In genomic region chr19:35133826-35134225, GRCh38 we compare ENCODE assay signal across 21 cellular contexts. TPM values are rescaled to one million over a fixed set of nuclear protein-coding genes. Genes with fewer than 3 reads are reported as not detected.
DNase-seq lines count a peak whose midpoint lies in the region; ATAC-seq and TF ChIP-seq lines count a peak whose summit lies in the region.
"Had no signal": no experiment of that assay in that cellular context is flagged by ENCODE, and none has a peak within 500 bp of the region (broad histone marks: within the 10 kb centered on the region; RNA-seq: fewer than 3 reads in every experiment).

No MANE protein-coding gene starts in this region.

- ATAC-seq in HG02798 (IDR thresholded peaks at IDR 0.05; ENCODE audit: poor library complexity, unreplicated experiment) (no peak), HG03039 (IDR thresholded peaks at IDR 0.05; ENCODE audit: unreplicated experiment) (no peak)
- ATAC-seq: activated T-cell treated with anti-CD3 and anti-CD28 coated beads, Interleukin-2, amount 50 U/mL, for 4 hours; right cardiac atrium; SK-N-SH treated with all-trans-retinoic acid at 6 μM for 48 hours; stimulated activated naive CD8-positive, alpha-beta T cell treated with anti-CD3 and anti-CD28 coated beads, Interleukin-15, Interleukin-2, amounts not matched to agents 100 U/mL and 50 U/mL, for 24 hours had no signal

- H3K36me3 ChIP-seq in HEK293 (ENCODE audit: control insufficient read depth in 2 of 2, insufficient read depth in 1 of 2, low read length in 2 of 2), result no peaks in the 10 kb centered on the region

- TF ChIP-seq POLR2A in lower leg skin (IDR thresholded peaks at IDR 0.05), result no peak

- H3K9me3 ChIP-seq in HEK293 (ENCODE audit: control insufficient read depth, insufficient read depth, low read depth, low read length), result no peaks in the 10 kb centered on the region

- intact Hi-C loops in lower leg skin (cut with DNase I; ENCODE audit: low total_unique reads), result loop anchor here (5.0 kb wide), 1 partner anchor 67 kb away; no protein-coding TSS in a partner anchor

- CTCF ChIA-PET in HEK293 (lab: Yijun Ruan, JAX), result interaction anchor here (2.8 to 5.5 kb wide), 8 partner anchors 11 to 88 kb away, joined by 29 to 108 read pairs (median 52); partner anchors contain the start of gene FXYD3

- H3K27ac ChIP-seq in HEK293 (ENCODE audit: extremely low read depth, low read depth, low read length) (no peak overlapping the region), angular gyrus (ENCODE audit: low read depth, low read length) (peak overlapping the region; percentile 95), temporal lobe (ENCODE audit: low read depth, low read length) (peak overlapping the region; percentile 91)

- WGBS in lower leg skin, 2 donors, result 65 to 84% methylated on average over 5 to 7 of the region's 11 CpGs

- H3K4me3 ChIP-seq in HEK293 (ENCODE audit: low read depth, low read length), result no peak overlapping the region
- peak overlapping the region; percentile 8 for H3K4me3 ChIP-seq in lower leg skin (ENCODE audit: low read depth, poor library complexity, severe bottlenecking)

- DNase-seq in lower leg skin (ENCODE audit: low spot score in 2 of 2), result peak in 1 of 2 donors; percentile 86
- DNase-seq in hippocampal formation (lab: John Stamatoyannopoulos, UW), result no peak
- DNase-seq: activated CD4-positive, alpha-beta T cell treated with anti-CD3 and anti-CD28 coated beads for 48 hours; activated T-cell treated with anti-CD3 and anti-CD28 coated beads, Interleukin-2, amount 50 U/mL, for 4 hours; kidney glomerular epithelial cell; naive B cell; NCI-H187 treated with DMSO at 0.1 percent for 48 hours; NCI-H526; stimulated activated naive CD8-positive, alpha-beta T cell treated with anti-CD3 and anti-CD28 coated beads, Interleukin-15, Interleukin-2, amounts not matched to agents 100 U/mL and 50 U/mL, for 24 hours; T-helper 2 cell had no signal

- peaks cover 3% of the 10 kb centered on the region for H3K4me1 ChIP-seq in HEK293 (ENCODE audit: control insufficient read depth, insufficient read depth, low read length)

- POLR2A ChIA-PET in HEK293 (lab: Yijun Ruan, JAX), result no interaction called here

- TF ChIP-seq CTCF in HEK293 (tag by site-specific recombination; IDR thresholded peaks at IDR 0.05) (no peak), lower leg skin (IDR thresholded peaks at IDR 0.05) (no peak)

TF ChIP-seq in HEK293, 187 proteins besides CTCF, POLR2A, EP300 and RAD21:
- TF ChIP-seq ZFHX2 (tag by site-specific recombination; conservative IDR thresholded peaks at IDR 0.05), result peak; percentile 74
- TF ChIP-seq ZSCAN5A (tag by site-specific recombination; IDR thresholded peaks at IDR 0.05), result no peak
- TF ChIP-seq ZBTB20 (tag by site-specific recombination; IDR thresholded peaks at IDR 0.05), result no peak
- TF ChIP-seq EGR2 (tag by site-specific recombination; IDR thresholded peaks at IDR 0.05; ENCODE audit: low read depth), result peak; percentile 71
- TF ChIP-seq ZNF473 (tag by site-specific recombination; IDR thresholded peaks at IDR 0.05), result no peak
- TF ChIP-seq REPIN1 (tag by site-specific recombination; IDR thresholded peaks at IDR 0.05; ENCODE audit: low read depth), result no peak
- no peak for TF ChIP-seq ZNF23 (tag by site-specific recombination; IDR thresholded peaks at IDR 0.05; ENCODE audit: borderline replicate concordance)
- no peak for TF ChIP-seq ZFP69B (tag by site-specific recombination; IDR thresholded peaks at IDR 0.05)
- no peak for TF ChIP-seq ZNF426 (tag by site-specific recombination; IDR thresholded peaks at IDR 0.05)
- TF ChIP-seq YY1 (tag by site-specific recombination; IDR thresholded peaks at IDR 0.05), result no peak
- no peak for TF ChIP-seq BCL11A (tag by site-specific recombination; IDR thresholded peaks at IDR 0.05; ENCODE audit: low read depth)

RNA-seq across cellular contexts. Expression of gene LGI4, which starts 1.0 kb away (rescaled TPM):
- total RNA-seq in lower leg skin, result 10 to 100 TPM in 1 of 4 donors, 1 to 10 TPM in 3; 4.3 to 19.4 (median 8.9) TPM
- total RNA-seq in temporal lobe, result 5.2 TPM
- total RNA-seq: activated CD8-positive, alpha-beta memory T cell treated with anti-CD3 and anti-CD28 coated beads for 36 hours; LHCN-M2 had no signal

RNA-seq across cellular contexts. Expression of gene FXYD1, which starts 4.8 kb away (rescaled TPM):
- total RNA-seq in lower leg skin (10 to 100 TPM in 1 of 4 donors, 1 to 10 TPM in 2, not detected in 1; 5.5 to 20.9 (median 6.5) TPM), temporal lobe (0.74 TPM)
- total RNA-seq: activated CD8-positive, alpha-beta memory T cell treated with anti-CD3 and anti-CD28 coated beads for 36 hours; LHCN-M2 had no signal

RNA-seq across cellular contexts. Expression of gene FXYD7, which starts 9.2 kb away (rescaled TPM):
- total RNA-seq in lower leg skin, result 1 to 10 TPM in 1 of 4 donors, not detected in 3; 1.3 TPM
- total RNA-seq in temporal lobe, result 10.1 TPM
- total RNA-seq: activated CD8-positive, alpha-beta memory T cell treated with anti-CD3 and anti-CD28 coated beads for 36 hours; LHCN-M2; osteocyte had no signal

RNA-seq across cellular contexts. Expression of gene FXYD3, which starts 18.2 kb away (rescaled TPM):
- total RNA-seq in lower leg skin, result 100 to 1,000 TPM; 391 to 630 (median 546) TPM
- total RNA-seq in temporal lobe, result not detected
- total RNA-seq: activated CD8-positive, alpha-beta memory T cell treated with anti-CD3 and anti-CD28 coated beads for 36 hours; H7; LHCN-M2; osteocyte had no signal

RNA-seq across cellular contexts. Expression of gene FXYD5, which starts 20.7 kb away (rescaled TPM):
- total RNA-seq in lower leg skin (10 to 100 TPM; 41.4 to 59.8 (median 57.7) TPM), temporal lobe (0.74 TPM)
